1 cellular context compared by ENCODE assay signal in the genomic region with DNA sequence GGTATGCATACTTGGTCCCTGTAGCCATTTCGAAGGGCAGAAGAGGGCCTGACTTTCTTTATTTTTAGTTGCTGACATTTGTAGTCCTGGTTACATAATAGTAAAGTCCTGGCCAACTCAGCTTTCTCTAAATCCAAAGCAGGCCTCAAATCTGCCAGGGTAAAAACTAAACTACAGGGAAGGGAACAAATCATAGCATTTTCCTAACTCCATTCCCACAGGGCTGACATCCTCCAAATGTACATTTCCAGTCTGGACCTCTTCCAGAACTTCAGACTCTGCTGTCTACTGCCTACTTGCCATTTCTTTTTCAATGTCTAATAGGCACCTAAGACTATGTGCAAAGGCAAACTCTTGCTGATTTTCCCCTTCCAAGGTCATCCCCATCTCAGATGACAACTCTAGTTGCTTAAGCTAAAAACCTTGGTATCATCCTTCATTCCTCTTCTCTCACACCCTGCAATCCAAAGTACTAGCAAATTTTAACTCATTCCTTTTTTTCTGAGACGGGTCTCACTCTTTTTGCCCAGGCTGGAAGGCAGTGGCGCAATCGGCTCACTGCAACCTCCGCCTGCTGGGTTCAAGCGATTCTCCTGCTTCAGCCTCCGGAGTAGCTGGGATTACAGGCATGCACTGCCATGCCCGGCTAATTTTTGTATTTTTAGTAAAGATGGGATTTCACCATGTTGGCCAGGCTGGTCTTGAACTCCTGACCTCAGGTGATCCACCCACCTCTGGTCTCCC.
TF ChIP-seq lines count a peak whose summit lies in the region.

No MANE protein-coding gene starts in this region.

TF ChIP-seq in H1, 55 proteins besides CTCF, POLR2A, EP300 and RAD21:
- TF ChIP-seq HDAC2 (IDR thresholded peaks at IDR 0.05; ENCODE audit: borderline replicate concordance in 1 of 2, low read depth in 2 of 2, low read length in 2 of 2) = no peak
- no peak for TF ChIP-seq RBBP5 (IDR thresholded peaks at IDR 0.05; ENCODE audit: borderline replicate concordance, low read depth, low read length)
- no peak for TF ChIP-seq SUZ12 (IDR thresholded peaks at IDR 0.05; ENCODE audit: low read length)
- TF ChIP-seq, protein P1, sequence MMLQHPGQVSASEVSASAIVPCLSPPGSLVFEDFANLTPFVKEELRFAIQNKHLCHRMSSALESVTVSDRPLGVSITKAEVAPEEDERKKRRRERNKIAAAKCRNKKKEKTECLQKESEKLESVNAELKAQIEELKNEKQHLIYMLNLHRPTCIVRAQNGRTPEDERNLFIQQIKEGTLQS (IDR thresholded peaks at IDR 0.05; ENCODE audit: insufficient read depth, low read depth, low read length) = no peak
- no peak for TF ChIP-seq TEAD4 (IDR thresholded peaks at IDR 0.05; ENCODE audit: low read depth, low read length)
- TF ChIP-seq CBX8 (IDR thresholded peaks at IDR 0.05; ENCODE audit: borderline replicate concordance, low read depth, low read length) = no peak
- TF ChIP-seq CHD7 (IDR thresholded peaks at IDR 0.05; ENCODE audit: insufficient replicate concordance, low read length) = no peak
- no peak for TF ChIP-seq NRF1 (IDR thresholded peaks at IDR 0.05; ENCODE audit: low read depth, low read length)
- TF ChIP-seq SRF (IDR thresholded peaks at IDR 0.05; ENCODE audit: low read depth, low read length) = no peak
- TF ChIP-seq SP1 (IDR thresholded peaks at IDR 0.05; ENCODE audit: low read depth, low read length) = no peak
- TF ChIP-seq RFX5 (IDR thresholded peaks at IDR 0.05; ENCODE audit: borderline replicate concordance, low read depth, low read length) = no peak
- TF ChIP-seq TAF7 (optimal IDR thresholded peaks at IDR 0.05; ENCODE audit: borderline replicate concordance, low read depth, low read length) = no peak
- no peak for TF ChIP-seq TBP (IDR thresholded peaks at IDR 0.05; ENCODE audit: low read depth, low read length)
- TF ChIP-seq NANOG (IDR thresholded peaks at IDR 0.05; ENCODE audit: insufficient read depth, low read depth, low read length, poor library complexity, severe bottlenecking) = no peak
- TF ChIP-seq JUN (IDR thresholded peaks at IDR 0.05; ENCODE audit: low read depth, low read length) = no peak
- no peak for TF ChIP-seq CTBP2 (IDR thresholded peaks at IDR 0.05; ENCODE audit: borderline replicate concordance, insufficient read depth, insufficient read length, low read length)
- no peak for TF ChIP-seq SAP30 (IDR thresholded peaks at IDR 0.05; ENCODE audit: insufficient read depth, insufficient replicate concordance, low read length)
